In the genomic region with DNA sequence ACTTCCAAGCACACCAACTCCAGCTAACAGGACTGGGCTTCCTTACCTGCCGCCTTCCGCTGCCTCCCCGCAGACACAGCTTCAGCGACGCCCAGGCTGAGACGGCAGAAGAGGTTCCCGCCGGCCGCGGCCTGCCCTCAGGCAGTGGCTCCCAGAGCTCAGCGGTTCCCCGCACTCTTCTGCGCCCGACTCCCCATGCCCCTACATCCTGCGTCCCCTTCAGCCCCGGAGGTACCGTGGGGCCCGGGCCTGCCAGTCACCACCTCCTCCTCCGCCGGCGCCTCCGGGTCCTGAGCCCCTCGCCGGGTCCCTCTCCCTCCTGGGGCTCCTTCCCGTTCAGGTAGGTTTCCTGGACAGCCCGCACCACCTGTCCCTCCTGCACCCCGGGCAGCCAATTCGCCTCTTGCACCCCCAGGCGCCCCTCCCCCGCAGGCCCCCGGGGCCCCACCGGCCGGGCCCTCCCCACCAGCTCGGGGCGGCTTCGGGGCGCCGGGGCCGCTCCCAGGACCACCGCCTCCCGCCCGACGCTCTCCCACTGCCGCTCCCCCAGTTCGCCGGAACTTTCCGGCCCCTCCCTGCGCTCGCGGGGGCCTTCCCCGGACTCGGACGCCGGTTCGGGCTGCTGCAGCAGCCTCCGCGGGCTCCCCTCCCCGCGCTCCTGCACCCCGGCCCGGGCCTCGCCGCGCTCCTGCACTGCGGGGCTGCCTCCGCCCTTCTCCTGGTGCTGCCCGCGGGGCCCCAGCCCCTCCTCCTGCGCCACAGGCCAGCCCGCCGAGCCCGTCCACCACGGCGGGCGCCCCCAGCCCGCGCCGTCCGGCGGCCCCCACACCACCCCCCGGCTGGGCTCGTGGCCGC, we compare ENCODE assay signal across 8 cellular contexts. TPM values are rescaled to one million over a fixed set of nuclear protein-coding genes. Genes with fewer than 3 reads are reported as not detected.
DNase-seq lines count a peak whose midpoint lies in the region; ATAC-seq lines count a peak whose summit lies in the region.

Gene TNK2 (minus strand): TSS at position 113 of the 855 bp plus-strand sequence. CDS start 19,963 bp downstream, outside the sequence.

- H3K36me3 Mint-ChIP-seq in stimulated activated naive CD8-positive, alpha-beta T cell treated with anti-CD3 and anti-CD28 coated beads, Interleukin-15, Interleukin-2, amounts not matched to agents 100 ng/mL and 50 ng/mL, for 24 hours (ENCODE audit: low read depth), result peaks cover 10% of the 10 kb centered on the region

- H3K4me3 Mint-ChIP-seq in stimulated activated naive CD8-positive, alpha-beta T cell treated with anti-CD3 and anti-CD28 coated beads, Interleukin-15, Interleukin-2, amounts not matched to agents 100 ng/mL and 50 ng/mL, for 24 hours, result peak within 1 kb of the TSS; percentile 83

- peak within 1 kb of the TSS; percentile 95 for H3K27ac Mint-ChIP-seq in stimulated activated naive CD8-positive, alpha-beta T cell treated with anti-CD3 and anti-CD28 coated beads, Interleukin-15, Interleukin-2, amounts not matched to agents 100 ng/mL and 50 ng/mL, for 24 hours

- no peaks in the 10 kb centered on the region for H3K9me3 Mint-ChIP-seq in stimulated activated naive CD8-positive, alpha-beta T cell treated with anti-CD3 and anti-CD28 coated beads, Interleukin-15, Interleukin-2, amounts not matched to agents 100 ng/mL and 50 ng/mL, for 24 hours

- H3K4me1 Mint-ChIP-seq in stimulated activated naive CD8-positive, alpha-beta T cell treated with anti-CD3 and anti-CD28 coated beads, Interleukin-15, Interleukin-2, amounts not matched to agents 100 ng/mL and 50 ng/mL, for 24 hours (ENCODE audit: low read depth), result peaks cover 52% of the 10 kb centered on the region

- in situ Hi-C loops in ACHN (cut with HindIII; ENCODE audit: low pct_ligation_motif_present, low pct_unique_long_range_greater_than_20kb, low sequenced_read_pairs), result no loop called here

- peak; percentile 4 for ATAC-seq in HG03457 (IDR thresholded peaks at IDR 0.05; ENCODE audit: unreplicated experiment)

- peak; percentile 16 for DNase-seq in ACHN
- DNase-seq in GM19240 (ENCODE audit: insufficient read length, low spot score), result peak; percentile 33
- DNase-seq in activated CD4-positive, CD25-positive, alpha-beta regulatory T cell treated with anti-CD3 and anti-CD28 coated beads, Interleukin-2, amount 50 U/mL, for 72 hours, result peak; percentile 54
- no peak for DNase-seq in dermis blood vessel endothelial cell
- DNase-seq in lung microvascular endothelial cell (ENCODE audit: low read depth in 2 of 2), result no peak
- no peak for DNase-seq in NCI-H446 treated with DMSO at 0.1 percent for 48 hours (lab: John Stamatoyannopoulos, UW)

- H3K27me3 Mint-ChIP-seq in stimulated activated naive CD8-positive, alpha-beta T cell treated with anti-CD3 and anti-CD28 coated beads, Interleukin-15, Interleukin-2, amounts not matched to agents 100 ng/mL and 50 ng/mL, for 24 hours, result no peaks in the 10 kb centered on the region

RNA-seq across cellular contexts. Expression of gene TNK2, which starts in this region (rescaled TPM):
- total RNA-seq in dermis blood vessel endothelial cell (16.6 and 20.1 TPM in 2 replicates), lung microvascular endothelial cell (8.3 and 16.1 TPM in 2 replicates)

Comparison
In these comparisons a context has a peak if more than half of its experiments do, and no peak if none do; other contexts are left out.
1. DNase-seq: peak in ACHN (single experiment), GM19240 (single experiment) and activated CD4-positive, CD25-positive, alpha-beta regulatory T cell treated with anti-CD3 and anti-CD28 coated beads, Interleukin-2, amount 50 U/mL, for 72 hours (single experiment); none in dermis blood vessel endothelial cell (single experiment), lung microvascular endothelial cell (0 of 2) and NCI-H446 treated with DMSO at 0.1 percent for 48 hours (single experiment).